Comparison of ENCODE assay signal across 12 cellular contexts in the genomic region with DNA sequence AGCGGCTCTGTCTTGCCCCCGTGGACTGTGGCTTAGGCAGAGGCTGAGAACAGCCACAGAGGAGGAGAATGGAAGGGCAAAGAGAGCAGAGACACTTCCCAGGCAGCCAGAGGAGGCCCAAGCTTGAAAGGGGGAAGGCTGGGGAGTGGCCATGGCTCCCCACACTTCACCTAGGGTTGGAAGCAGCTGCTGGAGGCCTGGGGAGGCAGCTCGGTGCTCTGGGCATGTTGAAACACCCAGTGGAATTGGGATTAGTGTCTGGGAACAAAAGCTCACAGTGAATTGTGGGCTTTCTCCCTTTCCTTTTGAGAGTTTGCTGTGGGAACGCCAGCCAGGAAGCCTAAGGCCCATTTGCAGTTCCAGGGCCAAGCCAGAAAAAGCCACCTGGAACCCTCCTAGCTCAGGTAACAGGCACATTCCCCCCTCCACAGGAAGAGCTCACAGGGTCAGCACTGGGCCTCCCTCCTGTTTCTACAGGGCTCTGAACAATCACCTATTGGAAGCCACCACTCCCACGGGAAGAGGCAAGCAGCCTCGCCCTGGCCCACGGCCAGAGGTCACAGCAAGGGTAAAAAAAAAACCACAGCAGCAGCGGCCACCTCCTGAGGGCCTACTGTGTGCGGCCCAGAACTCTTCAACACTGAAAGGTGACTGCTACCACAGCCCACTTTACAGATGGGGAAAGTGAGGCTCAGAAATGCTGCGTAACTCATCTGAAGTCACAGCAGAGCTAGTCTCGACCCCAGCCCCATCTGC. TPM values are rescaled to one million over a fixed set of nuclear protein-coding genes. Genes with fewer than 3 reads are reported as not detected.
DNase-seq lines count a peak whose midpoint lies in the region; ATAC-seq and TF ChIP-seq lines count a peak whose summit lies in the region.
"Had no signal": no experiment of that assay in that cellular context is flagged by ENCODE, and none has a peak within 500 bp of the region (broad histone marks: within the 10 kb centered on the region; RNA-seq: fewer than 3 reads in every experiment).

No MANE protein-coding gene starts in this region.

- no peaks in the 10 kb centered on the region for H4K20me1 ChIP-seq in HCT116 (ENCODE audit: insufficient read depth)

- DNase-seq in HCT116 (ENCODE audit: low read depth, low spot score) = no peak
- DNase-seq in Peyer's patch = no peak
- no peak for DNase-seq in gastrocnemius medialis
- no peak for DNase-seq in effector CD4-positive, alpha-beta T cell
- DNase-seq in NCI-H128 (lab: John Stamatoyannopoulos, UW; ENCODE audit: unreplicated experiment) = no peak
- DNase-seq: activated CD8-positive, alpha-beta memory T cell treated with anti-CD3 and anti-CD28 coated beads for 24 hours; erythroblast; NCI-H446 had no signal

- H3K9me3 ChIP-seq in HCT116 (ENCODE audit: control insufficient read depth in 1 of 2, insufficient read depth in 1 of 2, low read depth in 1 of 2, low read length in 2 of 2) = no peaks in the 10 kb centered on the region; a peak in 1 of 4 replicates
- H3K9me3 ChIP-seq in Peyer's patch = no peaks in the 10 kb centered on the region
- H3K9me3 ChIP-seq in gastrocnemius medialis = no peaks in the 10 kb centered on the region

- intact Hi-C loops in HCT116 (cut with micrococcal nuclease) (no loop called here), gastrocnemius medialis (cut with DNase I; ENCODE audit: low total_unique reads) (no loop called here)

- H2AFZ ChIP-seq in HCT116 (ENCODE audit: low read depth, low read length, poor library complexity, severe bottlenecking) = no peak overlapping the region

- BruUV-seq in HCT116 (replicated peaks; lab: Mats Ljungman, UMichigan) = no TSS peak

- no peaks in the 10 kb centered on the region for H3K9me2 ChIP-seq in HCT116 (ENCODE audit: insufficient read depth)

- RAD21 ChIA-PET in HCT116 (lab: Charles Lee; ENCODE audit: low non-redundant PET in 1 of 2, low total read pairs in 2 of 2, uncharacterized antibody in 2 of 2, unreplicated experiment in 2 of 2) = no interaction called here

- TF ChIP-seq POLR2A in HCT116 (IDR thresholded peaks at IDR 0.05; ENCODE audit: borderline replicate concordance, extremely low read depth, insufficient read depth, insufficient read length) (no peak), Peyer's patch (IDR thresholded peaks at IDR 0.05) (peak in 1 of 2 donors; percentile 9), gastrocnemius medialis (IDR thresholded peaks at IDR 0.05) (no peak)

- peak overlapping the region; percentile 45 for H3K4me2 ChIP-seq in HCT116 (ENCODE audit: low read length)

- no peak for TF ChIP-seq CTCF in HCT116 (IDR thresholded peaks at IDR 0.05 in 2 of 3, conservative IDR thresholded peaks at IDR 0.05 in 1 of 3; ENCODE audit: borderline replicate concordance in 1 of 3, insufficient read depth in 1 of 3, low read depth in 2 of 3, low read length in 2 of 3)
- TF ChIP-seq CTCF in Peyer's patch (IDR thresholded peaks at IDR 0.05) = no peak
- no peak for TF ChIP-seq CTCF in gastrocnemius medialis (IDR thresholded peaks at IDR 0.05 in 4 of 5, conservative IDR thresholded peaks at IDR 0.05 in 1 of 5)

- POLR2A ChIA-PET in HCT116 (lab: Charles Lee) = no interaction called here

- H3K4me3 ChIP-seq in HCT116 (replicated peaks in 1 of 2; ENCODE audit: low read depth in 1 of 2, low read length in 2 of 2) (no peak overlapping the region), Peyer's patch (no peak overlapping the region), gastrocnemius medialis (no peak overlapping the region)
- H3K4me3 ChIP-seq: GM12878 had no signal

- no peak for TF ChIP-seq RAD21 in HCT116 (IDR thresholded peaks at IDR 0.05; ENCODE audit: low read depth)

- H3K4me1 ChIP-seq in HCT116 (ENCODE audit: control insufficient read depth in 1 of 2, insufficient read depth in 2 of 2, low read length in 2 of 2) (peaks cover 68 to 77% of the 10 kb centered on the region in 2 experiments), Peyer's patch (peaks cover 6 to 67% (median 43%) of the 10 kb centered on the region in 4 donors), gastrocnemius medialis (peaks cover 18 to 28% of the 10 kb centered on the region in 2 donors)

- peaks cover 88% of the 10 kb centered on the region for H3K79me2 ChIP-seq in HCT116 (ENCODE audit: insufficient read depth, low read length)

- H3K27me3 ChIP-seq in HCT116 (ENCODE audit: insufficient read depth, low read length) = no peaks in the 10 kb centered on the region
- no peaks in the 10 kb centered on the region for H3K27me3 ChIP-seq in Peyer's patch
- no peaks in the 10 kb centered on the region for H3K27me3 ChIP-seq in gastrocnemius medialis

- in situ Hi-C loops in gastrocnemius medialis (cut with MboI; ENCODE audit: low sequenced_read_pairs in 4 of 4) = loop anchor here in 2 of 4 donors (25.0 kb wide), 1 partner anchor 152 kb away; no protein-coding TSS in a partner anchor

- CTCF ChIA-PET in HCT116 (lab: Charles Lee) = no interaction called here

- no peak for ATAC-seq in HCT116
- peak; percentile 49 for ATAC-seq in esophagus mucosa
- ATAC-seq in gastrocnemius medialis = no peak
- no peak for ATAC-seq in GM19023 (IDR thresholded peaks at IDR 0.05; ENCODE audit: unreplicated experiment)
- ATAC-seq in GM18511 (IDR thresholded peaks at IDR 0.05; ENCODE audit: unreplicated experiment) = no peak
- ATAC-seq: GM12878 had no signal

- peak overlapping the region; percentile 26; the same call in 1 of the 2 replicates for H3K9ac ChIP-seq in HCT116 (ENCODE audit: low read length)

- H3K36me3 ChIP-seq in HCT116 (ENCODE audit: control insufficient read depth in 1 of 2, insufficient read depth in 2 of 2, low read length in 2 of 2) = no peaks in the 10 kb centered on the region
- no peaks in the 10 kb centered on the region for H3K36me3 ChIP-seq in Peyer's patch
- H3K36me3 ChIP-seq in gastrocnemius medialis = no peaks in the 10 kb centered on the region

- H3K27ac ChIP-seq in HCT116 (ENCODE audit: low read depth, low read length) = peak overlapping the region; percentile 10; the same call in 1 of the 2 replicates
- H3K27ac ChIP-seq in Peyer's patch = peak overlapping the region; percentile 37 to 86 (median 58)
- peak overlapping the region; percentile 3 to 32 (median 18) for H3K27ac ChIP-seq in gastrocnemius medialis

TF ChIP-seq in HCT116, 20 proteins besides CTCF, POLR2A, EP300 and RAD21:
- TF ChIP-seq, protein P1, sequence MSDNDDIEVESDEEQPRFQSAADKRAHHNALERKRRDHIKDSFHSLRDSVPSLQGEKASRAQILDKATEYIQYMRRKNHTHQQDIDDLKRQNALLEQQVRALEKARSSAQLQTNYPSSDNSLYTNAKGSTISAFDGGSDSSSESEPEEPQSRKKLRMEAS (IDR thresholded peaks at IDR 0.05) = no peak
- no peak for TF ChIP-seq ZNF274 (IDR thresholded peaks at IDR 0.05; ENCODE audit: low read depth, low read length)
TF ChIP-seq in HCT116: peak in this region for 0.

RNA-seq across cellular contexts. Expression of a gene that starts 20.2 kb away (rescaled TPM):
- 44.2 TPM for total RNA-seq in HCT116 (2021; ENCODE audit: unreplicated experiment)
- polyA plus RNA-seq in HCT116 (2012) = 28.1 and 33.1 TPM in 2 replicates
- 100 to 1,000 TPM in 3 of 4 donors, 10 to 100 TPM in 1; 71.8 to 219 (median 122) TPM for total RNA-seq in Peyer's patch
- 108 TPM for total RNA-seq in esophagus mucosa
- 1 to 10 TPM; 1.8 to 4.5 (median 2.8) TPM for total RNA-seq in gastrocnemius medialis

RNA-seq across cellular contexts. Expression of a gene that starts 22.9 kb away (rescaled TPM):
- total RNA-seq in HCT116 (2021; ENCODE audit: unreplicated experiment) (54.6 TPM), Peyer's patch (10 to 100 TPM; 20.6 to 27.3 (median 22.1) TPM), esophagus mucosa (25.7 TPM), gastrocnemius medialis (10 to 100 TPM in 1 of 4 donors, 1 to 10 TPM in 3; 4.7 to 10.4 (median 5.9) TPM)
- 58.0 and 62.6 TPM in 2 replicates for polyA plus RNA-seq in HCT116 (2012)

RNA-seq across cellular contexts. Expression of a gene that starts 30.0 kb away (rescaled TPM):
- 37.6 TPM for total RNA-seq in HCT116 (2021; ENCODE audit: unreplicated experiment)
- polyA plus RNA-seq in HCT116 (2012) = 35.7 and 36.0 TPM in 2 replicates
- 1 to 10 TPM in 1 of 4 donors, not detected in 3; 2.5 TPM for total RNA-seq in Peyer's patch
- total RNA-seq in esophagus mucosa = 4.3 TPM
- 1 to 10 TPM in 1 of 4 donors, not detected in 3; 4.2 TPM for total RNA-seq in gastrocnemius medialis

RNA-seq across cellular contexts. Expression of a gene that starts 43.7 kb away (rescaled TPM):
- total RNA-seq in HCT116 (2021; ENCODE audit: unreplicated experiment) (49.4 TPM), Peyer's patch (100 to 1,000 TPM in 1 of 4 donors, 10 to 100 TPM in 3; 39.9 to 119 (median 46.7) TPM), esophagus mucosa (11.4 TPM), gastrocnemius medialis (10 to 100 TPM; 11.2 to 48.4 (median 23.6) TPM)
- 45.7 and 58.2 TPM in 2 replicates for polyA plus RNA-seq in HCT116 (2012)
